Comparison of ENCODE assay signal across 24 cellular contexts in the genomic region with DNA sequence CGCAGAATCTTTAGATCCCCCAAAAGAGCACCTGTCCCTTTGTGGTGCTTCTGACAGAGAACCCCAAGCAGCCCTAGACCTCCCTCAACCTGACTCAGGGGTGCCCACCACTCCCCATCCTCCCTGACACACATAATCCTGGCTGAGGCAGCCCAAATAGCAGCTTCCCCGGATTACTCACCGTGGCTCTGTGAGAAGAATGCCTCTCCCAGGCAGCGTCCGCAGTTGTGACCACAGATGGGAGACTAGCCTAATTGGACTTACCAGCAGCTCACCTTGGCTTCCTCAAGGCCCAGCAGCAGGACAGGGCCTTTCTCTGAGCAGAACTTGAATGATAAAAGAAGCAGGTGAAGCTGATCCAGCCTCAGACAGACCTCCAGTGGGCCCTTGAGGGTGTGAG. TPM values are rescaled to one million over a fixed set of nuclear protein-coding genes. Genes with fewer than 3 reads are reported as not detected.
DNase-seq lines count a peak whose midpoint lies in the region; ATAC-seq and TF ChIP-seq lines count a peak whose summit lies in the region.
"Had no signal": no experiment of that assay in that cellular context is flagged by ENCODE, and none has a peak within 500 bp of the region (broad histone marks: within the 10 kb centered on the region; RNA-seq: fewer than 3 reads in every experiment).

No MANE protein-coding gene starts in this region.

- H3K79me2 ChIP-seq in mammary epithelial cell (ENCODE audit: insufficient read depth, low read length) = no peaks in the 10 kb centered on the region

- H3K9me3 ChIP-seq in mammary epithelial cell (replicated peaks; ENCODE audit: insufficient read depth, low read length) (no peaks in the 10 kb centered on the region), testis (no peaks in the 10 kb centered on the region)
- H3K9me3 ChIP-seq: SJCRH30 had no signal

- H3K4me3 Mint-ChIP-seq in MCF 10A (ENCODE audit: unreplicated experiment) = no peak overlapping the region
- H3K4me3 Mint-ChIP-seq: CD8-positive, alpha-beta T cell; effector memory CD8-positive, alpha-beta T cell; neural crest cell; T-helper 2 cell treated with Interferon-gamma antibody and Interleukin-4, amounts not matched to agents 5 μg/mL and 100 μg/mL, for 36 hours had no signal

- 51% methylated on average over 5 of the region's 5 CpGs for WGBS in mammary epithelial cell (ENCODE audit: low coverage, missing lambda C conversion rate)
- 96 to 100% methylated on average over 1 to 5 of the region's 5 CpGs for WGBS in testis, 2 donors

- no peaks in the 10 kb centered on the region for H3K9me3 Mint-ChIP-seq in MCF 10A (ENCODE audit: unreplicated experiment)
- H3K9me3 Mint-ChIP-seq: CD8-positive, alpha-beta T cell; effector memory CD8-positive, alpha-beta T cell; neural crest cell; T-helper 2 cell treated with Interferon-gamma antibody and Interleukin-4, amounts not matched to agents 5 μg/mL and 100 μg/mL, for 36 hours had no signal

- peak; percentile 15; the same call in 1 of the 3 replicates for ATAC-seq in SK-N-SH treated with all-trans-retinoic acid at 6 μM for 48 hours
- ATAC-seq in Right ventricle myocardium inferior = no peak
- ATAC-seq: CD8-positive, alpha-beta T cell; effector memory CD8-positive, alpha-beta T cell; left colon had no signal

- H4K20me1 ChIP-seq in mammary epithelial cell (ENCODE audit: insufficient read depth, low read length) = no peaks in the 10 kb centered on the region

- BruUV-seq in mammary epithelial cell (replicated peaks; lab: Mats Ljungman, UMichigan) = no TSS peak
- BruUV-seq in MCF 10A (replicated peaks; lab: Mats Ljungman, UMichigan) = no TSS peak

- no peak overlapping the region for H3K27ac Mint-ChIP-seq in MCF 10A (ENCODE audit: low read depth, unreplicated experiment)
- H3K27ac Mint-ChIP-seq: T-helper 2 cell treated with Interferon-gamma antibody and Interleukin-4, amounts not matched to agents 5 μg/mL and 100 μg/mL, for 36 hours had no signal

- no peaks in the 10 kb centered on the region for H3K27me3 Mint-ChIP-seq in MCF 10A (ENCODE audit: insufficient read depth, unreplicated experiment)
- H3K27me3 Mint-ChIP-seq: effector memory CD8-positive, alpha-beta T cell had no signal

- TF ChIP-seq CTCF in mammary epithelial cell (conservative IDR thresholded peaks at IDR 0.05 in 1 of 2, IDR thresholded peaks at IDR 0.05 in 1 of 2; ENCODE audit: extremely low read depth in 1 of 2, insufficient read depth in 1 of 2, low read depth in 1 of 2, low read length in 2 of 2) = no peak
- no peak for TF ChIP-seq CTCF in MCF 10A (IDR thresholded peaks at IDR 0.05; ENCODE audit: unreplicated experiment)
- no peak for TF ChIP-seq CTCF in fibroblast of villous mesenchyme (IDR thresholded peaks at IDR 0.05; ENCODE audit: insufficient read depth, low read depth, low read length)
- no peak for TF ChIP-seq CTCF in testis (IDR thresholded peaks at IDR 0.05)

- H3K27me3 ChIP-seq in mammary epithelial cell (ENCODE audit: insufficient read depth, low read length) (no peaks in the 10 kb centered on the region), testis (no peaks in the 10 kb centered on the region)
- H3K27me3 ChIP-seq: SJCRH30 had no signal

- H3K4me3 ChIP-seq in mammary epithelial cell (replicated peaks in 1 of 3; ENCODE audit: insufficient read depth in 1 of 3, low read depth in 2 of 3, low read length in 3 of 3) (no peak overlapping the region), fibroblast of villous mesenchyme (ENCODE audit: low read depth, low read length) (no peak overlapping the region), testis (no peak overlapping the region)
- H3K4me3 ChIP-seq: SJCRH30 had no signal

- intact Hi-C loops in mammary epithelial cell (cut with micrococcal nuclease) = no loop called here
- intact Hi-C loops in MCF 10A (cut with micrococcal nuclease) = no loop called here
- intact Hi-C loops in testis (cut with DNase I; ENCODE audit: low total_unique reads) = no loop called here
- intact Hi-C loops in Right ventricle myocardium inferior (cut with DNase I) = no loop called here

- TF ChIP-seq POLR2A in testis (IDR thresholded peaks at IDR 0.05) = no peak

- DNase-seq in mammary epithelial cell (peak; percentile 75), MCF 10A (ENCODE audit: unreplicated experiment) (no peak), fibroblast of villous mesenchyme (ENCODE audit: low read depth) (peak; percentile 7), hypothalamus (lab: John Stamatoyannopoulos, UW) (no peak), Ammon's horn (ENCODE audit: low spot score) (no peak), testis (no peak), Right ventricle myocardium inferior (ENCODE audit: missing footprints) (no peak)
- DNase-seq: CD8-positive, alpha-beta T cell; DMS79; effector memory CD8-positive, alpha-beta T cell; HCEC 1CT; KG1; left colon; midbrain; NCI-H1048; NCI-H2081 treated with DMSO at 0.1 percent for 48 hours; NCI-H526; SJCRH30; stimulated activated CD4-positive, alpha-beta T cell treated with anti-CD3 and anti-CD28 coated beads, Interleukin-12 subunit alpha, Interleukin-12 subunit beta, amount 100 ng/mL, for 4 hours had no signal

- no peaks in the 10 kb centered on the region for H3K36me3 ChIP-seq in mammary epithelial cell (ENCODE audit: insufficient read depth, low read length)
- H3K36me3 ChIP-seq in testis (ENCODE audit: low read depth, missing control alignments) = no peaks in the 10 kb centered on the region
- H3K36me3 ChIP-seq: SJCRH30 had no signal

- no peak overlapping the region for H3K9ac ChIP-seq in mammary epithelial cell (ENCODE audit: insufficient read depth, low read length)

- no peak overlapping the region for H3K4me2 ChIP-seq in mammary epithelial cell (ENCODE audit: insufficient read depth, low read depth, low read length)

- peaks cover 6% of the 10 kb centered on the region for H3K4me1 Mint-ChIP-seq in MCF 10A (ENCODE audit: insufficient read depth, unreplicated experiment)
- H3K4me1 Mint-ChIP-seq: neural crest cell had no signal

- CTCF ChIA-PET in mammary epithelial cell (lab: Charles Lee; ENCODE audit: low non-redundant PET) = no interaction called here
- CTCF ChIA-PET in MCF 10A (lab: Yijun Ruan, JAX) = interaction anchor here (1.6 kb wide), 1 partner anchor 10 kb away, joined by 6 read pairs; the partner anchor contains the start of gene ODAPH

- in situ Hi-C loops in mammary epithelial cell (cut with MboI; ENCODE audit: low sequenced_read_pairs in 2 of 2) = no loop called here

- dilution Hi-C loops in mammary epithelial cell (cut with HindIII; ENCODE audit: low sequenced_read_pairs) = no loop called here

- H3K27ac ChIP-seq in mammary epithelial cell (ENCODE audit: insufficient read depth, low read depth, low read length) (no peak overlapping the region), testis (no peak overlapping the region)
- H3K27ac ChIP-seq: SJCRH30 had no signal

- H2AFZ ChIP-seq in mammary epithelial cell (ENCODE audit: low read depth, low read length) = no peak overlapping the region

- H3K36me3 Mint-ChIP-seq in MCF 10A (ENCODE audit: insufficient read depth, unreplicated experiment) = no peaks in the 10 kb centered on the region

- H3K4me1 ChIP-seq in mammary epithelial cell (ENCODE audit: insufficient read depth, low read length) (peaks cover 16% of the 10 kb centered on the region), testis (no peaks in the 10 kb centered on the region)

- POLR2A ChIA-PET in MCF 10A (lab: Yijun Ruan, JAX) = interaction anchor here (1.2 to 1.4 kb wide), 2 partner anchors 11 to 31 kb away, joined by 3 to 5 read pairs; partner anchors contain the start of genes ODAPH, RCHY1 and THAP6

TF ChIP-seq in SK-N-SH treated with all-trans-retinoic acid at 6 μM for 48 hours, 23 proteins besides CTCF, POLR2A, EP300 and RAD21:
- TF ChIP-seq ZNF8 (CRISPR knock-in tag; IDR thresholded peaks at IDR 0.05) (no peak), RARB (CRISPR knock-in tag; IDR thresholded peaks at IDR 0.05) (no peak), ZFP30 (CRISPR knock-in tag; IDR thresholded peaks at IDR 0.05) (no peak)

RNA-seq across cellular contexts. Expression of gene ODAPH, which starts 10.3 kb away (rescaled TPM):
- total RNA-seq in mammary epithelial cell (not detected), MCF 10A (2022) (not detected in 2 replicates), fibroblast of villous mesenchyme (not detected in 2 replicates), testis (not detected), Right ventricle myocardium inferior (not detected)
- polyA plus RNA-seq in mammary epithelial cell (0.10 TPM), testis (ENCODE audit: insufficient read depth, low read depth, low replicate concordance) (not detected)
- polyA minus RNA-seq in mammary epithelial cell = not detected
- total RNA-seq: cerebellum, left colon, neural crest cell, temporal lobe had no signal

RNA-seq across cellular contexts. Expression of gene THAP6, which starts 31.3 kb away (rescaled TPM):
- total RNA-seq in mammary epithelial cell = 10 to 100 TPM; 14.0 to 19.5 TPM
- 5.2 TPM for polyA plus RNA-seq in mammary epithelial cell
- 28.5 TPM for polyA minus RNA-seq in mammary epithelial cell
- 27.6 and 30.0 TPM in 2 replicates for total RNA-seq in MCF 10A (2022)
- 11.0 and 18.1 TPM in 2 replicates for total RNA-seq in fibroblast of villous mesenchyme
- 10 to 100 TPM; 30.2 to 44.0 TPM for total RNA-seq in testis
- 35.1 TPM for polyA plus RNA-seq in testis (ENCODE audit: insufficient read depth, low read depth, low replicate concordance)
- total RNA-seq in Right ventricle myocardium inferior = 20.8 TPM

RNA-seq across cellular contexts. Expression of gene RCHY1, which starts 31.3 kb away (rescaled TPM):
- total RNA-seq in mammary epithelial cell (10 to 100 TPM; 25.1 to 35.5 TPM), MCF 10A (2022) (29.1 and 38.3 TPM in 2 replicates), fibroblast of villous mesenchyme (18.7 and 43.2 TPM in 2 replicates), testis (10 to 100 TPM; 35.5 to 44.5 TPM), Right ventricle myocardium inferior (48.9 TPM)
- polyA plus RNA-seq in mammary epithelial cell (22.3 TPM), testis (ENCODE audit: insufficient read depth, low read depth, low replicate concordance) (49.5 TPM)
- polyA minus RNA-seq in mammary epithelial cell = 11.9 TPM

Comparison
In these comparisons a context has a peak if more than half of its experiments do, and no peak if none do; other contexts are left out.
1. DNase-seq: peak in mammary epithelial cell (single experiment) and fibroblast of villous mesenchyme (single experiment); none in MCF 10A (single experiment), hypothalamus (0 of 51), Ammon's horn (single experiment), testis (single experiment) and Right ventricle myocardium inferior (single experiment).